ENCODE assay signal across 18 cellular contexts in the genomic region with DNA sequence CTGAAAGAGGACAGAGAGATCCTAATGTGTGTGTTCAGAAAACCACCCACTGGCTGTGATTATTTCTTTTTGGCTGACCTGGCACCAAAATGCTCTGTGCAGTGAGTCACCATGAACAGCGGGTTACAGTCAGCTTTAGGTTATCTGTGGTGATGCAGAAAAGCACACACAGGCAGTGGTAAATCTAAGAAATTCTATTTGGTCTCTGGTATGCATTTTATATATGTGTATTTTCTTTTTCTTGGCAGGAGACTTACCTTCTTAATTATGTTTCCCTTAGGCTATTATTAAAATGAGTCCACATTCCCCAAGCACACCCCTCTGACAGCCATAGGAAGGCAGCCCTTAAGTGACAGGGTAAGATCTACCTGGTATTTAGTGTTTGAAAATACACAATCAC.
A peak's percentile ranks its signal among the peaks of the same experiment; 100 is the strongest.
DNase-seq lines count a peak whose midpoint lies in the region; ATAC-seq and TF ChIP-seq lines count a peak whose summit lies in the region.
"Had no signal": no experiment of that assay in that cellular context is flagged by ENCODE, and none has a peak within 500 bp of the region (broad histone marks: within the 10 kb centered on the region; RNA-seq: fewer than 3 reads in every experiment).

No MANE protein-coding gene starts in this region.

- POLR2A ChIA-PET in Panc1 (lab: Charles Lee), result no interaction called here

- no peaks in the 10 kb centered on the region; the same call in 1 of the 2 replicates for H3K4me1 ChIP-seq in Panc1 (ENCODE audit: control insufficient read depth, insufficient read depth, low read length)
- no peaks in the 10 kb centered on the region for H3K4me1 ChIP-seq in upper lobe of right lung
- no peaks in the 10 kb centered on the region for H3K4me1 ChIP-seq in heart right ventricle
- H3K4me1 ChIP-seq: BLaER1, tibial nerve had no signal

- BruUV-seq in Panc1 (replicated peaks; lab: Mats Ljungman, UMichigan), result no TSS peak

- no peaks in the 10 kb centered on the region for H3K27me3 Mint-ChIP-seq in chondrocyte (ENCODE audit: low read depth)
- H3K27me3 Mint-ChIP-seq in nephron (ENCODE audit: low read depth), result no peaks in the 10 kb centered on the region
- H3K27me3 Mint-ChIP-seq: activated CD8-positive, alpha-beta memory T cell treated with anti-CD3 and anti-CD28 coated beads, Interleukin-2, amount 10 ng/mL, durations not matched to agents 7 days and 5 days had no signal

- peaks cover 67% of the 10 kb centered on the region for H3K4me1 Mint-ChIP-seq in chondrocyte (ENCODE audit: low read depth)
- H3K4me1 Mint-ChIP-seq in nephron, result peaks cover 22% of the 10 kb centered on the region
- H3K4me1 Mint-ChIP-seq: activated CD8-positive, alpha-beta memory T cell treated with anti-CD3 and anti-CD28 coated beads, Interleukin-2, amount 10 ng/mL, durations not matched to agents 7 days and 5 days had no signal

- H3K27me3 ChIP-seq in Panc1 (ENCODE audit: control insufficient read depth, insufficient read depth, low read length) (no peaks in the 10 kb centered on the region), upper lobe of right lung (no peaks in the 10 kb centered on the region), heart right ventricle (peaks cover 0 to 33% (median 0%) of the 10 kb centered on the region in 7 donors)
- H3K27me3 ChIP-seq: tibial nerve had no signal

- no peaks in the 10 kb centered on the region for H3K36me3 Mint-ChIP-seq in chondrocyte (ENCODE audit: low read depth)
- H3K36me3 Mint-ChIP-seq in nephron (ENCODE audit: low read depth), result peaks cover 6% of the 10 kb centered on the region
- H3K36me3 Mint-ChIP-seq: activated CD8-positive, alpha-beta memory T cell treated with anti-CD3 and anti-CD28 coated beads, Interleukin-2, amount 10 ng/mL, durations not matched to agents 7 days and 5 days had no signal

- H3K9me3 Mint-ChIP-seq in chondrocyte (ENCODE audit: low read depth), result no peaks in the 10 kb centered on the region
- no peaks in the 10 kb centered on the region for H3K9me3 Mint-ChIP-seq in nephron
- H3K9me3 Mint-ChIP-seq: activated naive CD4-positive, alpha-beta T cell treated with anti-CD3 and anti-CD28 coated beads for 36 hours had no signal

- peak overlapping the region; percentile 81 for H3K27ac Mint-ChIP-seq in chondrocyte (ENCODE audit: unreplicated experiment)
- peak overlapping the region; percentile 17 to 55 (median 18) for H3K27ac Mint-ChIP-seq in nephron
- H3K27ac Mint-ChIP-seq: activated CD8-positive, alpha-beta memory T cell treated with anti-CD3 and anti-CD28 coated beads, Interleukin-2, amount 10 ng/mL, durations not matched to agents 7 days and 5 days; activated naive CD4-positive, alpha-beta T cell treated with anti-CD3 and anti-CD28 coated beads for 36 hours had no signal

- in situ Hi-C loops in Panc1 (cut with HindIII; ENCODE audit: low pct_unique_long_range_greater_than_20kb, low sequenced_read_pairs), result no loop called here

- CTCF ChIA-PET in Panc1 (lab: Charles Lee), result no interaction called here

- WGBS in heart right ventricle, 2 donors, result 68 to 75% methylated on average over 1 of the region's 1 CpG

- intact Hi-C loops in Panc1 (cut with micrococcal nuclease; ENCODE audit: unreplicated experiment) (no loop called here), upper lobe of right lung (cut with DNase I) (no loop called here), heart right ventricle (cut with DNase I) (no loop called here)

- TF ChIP-seq CTCF in AG10803 (conservative IDR thresholded peaks at IDR 0.05; ENCODE audit: low read length) (no peak), Panc1 (IDR thresholded peaks at IDR 0.05) (no peak), chondrocyte (IDR thresholded peaks at IDR 0.05) (no peak), nephron (IDR thresholded peaks at IDR 0.05; ENCODE audit: unreplicated experiment in 3 of 3) (no peak), upper lobe of right lung (IDR thresholded peaks at IDR 0.05) (no peak), heart right ventricle (IDR thresholded peaks at IDR 0.05) (no peak)

- no peak overlapping the region for H3K4me3 ChIP-seq in AG10803 (ENCODE audit: low read length)
- H3K4me3 ChIP-seq in Panc1 (ENCODE audit: low read depth in 2 of 2, low read length in 2 of 2), result no peak overlapping the region
- no peak overlapping the region for H3K4me3 ChIP-seq in upper lobe of right lung
- H3K4me3 ChIP-seq in heart right ventricle, result no peak overlapping the region
- H3K4me3 ChIP-seq: BLaER1, esophagus muscularis mucosa, tibial nerve had no signal

- peak; percentile 83 for ATAC-seq in Panc1
- ATAC-seq in upper lobe of right lung, result no peak
- no peak for ATAC-seq in heart right ventricle
- ATAC-seq: activated CD8-positive, alpha-beta memory T cell treated with anti-CD3 and anti-CD28 coated beads, Interleukin-2, amount 10 ng/mL, durations not matched to agents 7 days and 5 days had no signal

- DNase-seq in AG10803 (ENCODE audit: low read depth) (peak; percentile 42), Panc1 (ENCODE audit: low read depth, low spot score) (no peak), chondrocyte (ENCODE audit: low spot score) (no peak), upper lobe of right lung (no peak), heart right ventricle (no peak)
- no peak for DNase-seq in stimulated activated CD4-positive, alpha-beta T cell treated with anti-CD3 and anti-CD28 coated beads, Interleukin-4, amount 100 ng/mL, for 24 hours
- DNase-seq in activated CD4-positive, alpha-beta T cell treated with anti-CD3 and anti-CD28 coated beads, Interleukin-2, amount 50 U/mL, for 4 hours, result no peak
- DNase-seq: activated CD8-positive, alpha-beta memory T cell treated with anti-CD3 and anti-CD28 coated beads, Interleukin-2, amount 10 ng/mL, durations not matched to agents 7 days and 5 days; activated naive CD4-positive, alpha-beta T cell treated with anti-CD3 and anti-CD28 coated beads for 36 hours; DMS79 treated with DMSO at 0.1 percent for 48 hours; Kasumi-1; NCI-H1930; SIG-M5; WERI-Rb-1 had no signal

- H3K27ac ChIP-seq in Panc1 (ENCODE audit: low read length), result no peak overlapping the region
- no peak overlapping the region for H3K27ac ChIP-seq in upper lobe of right lung
- no peak overlapping the region for H3K27ac ChIP-seq in heart right ventricle
- H3K27ac ChIP-seq: BLaER1, esophagus muscularis mucosa, tibial nerve, WERI-Rb-1 had no signal

- no peak overlapping the region for H3K4me3 Mint-ChIP-seq in chondrocyte (ENCODE audit: unreplicated experiment)
- no peak overlapping the region for H3K4me3 Mint-ChIP-seq in nephron
- H3K4me3 Mint-ChIP-seq: activated CD8-positive, alpha-beta memory T cell treated with anti-CD3 and anti-CD28 coated beads, Interleukin-2, amount 10 ng/mL, durations not matched to agents 7 days and 5 days; activated naive CD4-positive, alpha-beta T cell treated with anti-CD3 and anti-CD28 coated beads for 36 hours had no signal

- H3K36me3 ChIP-seq in Panc1 (ENCODE audit: control insufficient read depth, insufficient read depth, low read length), result no peaks in the 10 kb centered on the region
- no peaks in the 10 kb centered on the region for H3K36me3 ChIP-seq in upper lobe of right lung
- H3K36me3 ChIP-seq in heart right ventricle, result no peaks in the 10 kb centered on the region
- H3K36me3 ChIP-seq: BLaER1, esophagus muscularis mucosa, tibial nerve, WERI-Rb-1 had no signal

- H3K9me3 ChIP-seq in Panc1 (ENCODE audit: control insufficient read depth, insufficient read depth, low read depth, low read length) (no peaks in the 10 kb centered on the region), upper lobe of right lung (no peaks in the 10 kb centered on the region), heart right ventricle (no peaks in the 10 kb centered on the region)
- H3K9me3 ChIP-seq: BLaER1, esophagus muscularis mucosa, tibial nerve had no signal
